27 cellular contexts compared by ENCODE assay signal in genomic region chr6:99407076-99407475, GRCh38. TPM values are rescaled to one million over a fixed set of nuclear protein-coding genes. Genes with fewer than 3 reads are reported as not detected.
"Had no signal": no experiment of that assay in that cellular context is flagged by ENCODE, and none has a peak within 500 bp of the region (broad histone marks: within the 10 kb centered on the region; RNA-seq: fewer than 3 reads in every experiment).

No MANE protein-coding gene starts in this region.

- H3K9me3 ChIP-seq: left lung, lower lobe of right lung, ovary, right atrium auricular region, stomach, testis, thyroid gland, transverse colon, upper lobe of left lung, vagina had no signal

- FAIRE-seq: islet of Langerhans, kidney had no signal

- H3K27me3 Mint-ChIP-seq: naive thymus-derived CD8-positive, alpha-beta T cell; progenitor cell of endocrine pancreas; stimulated activated naive B cell treated with anti-CD40 and anti-IgM and Interleukin-4, amounts not matched to agents 10 μg/mL and 1 μg/mL and 100 μg/mL, for 72 hours had no signal

- H3K4me3 Mint-ChIP-seq: immature natural killer cell; naive thymus-derived CD8-positive, alpha-beta T cell; stimulated activated naive B cell treated with anti-CD40 and anti-IgM and Interleukin-4, amounts not matched to agents 10 μg/mL and 1 μg/mL and 100 μg/mL, for 72 hours had no signal

- H3K36me3 ChIP-seq: ovary had no signal

- DNase-seq: hypothalamus; immature natural killer cell; kidney; left colon; left lung; lower lobe of right lung; mammary epithelial cell; mesenchymal stem cell; naive thymus-derived CD8-positive, alpha-beta T cell; ovary; stimulated activated CD4-positive, alpha-beta T cell treated with anti-CD3 and anti-CD28 coated beads, Interleukin-12 subunit alpha, Interleukin-12 subunit beta, amount 100 ng/mL, for 4 hours; stimulated activated CD4-positive, alpha-beta T cell treated with anti-CD3 and anti-CD28 coated beads, Interleukin-15, amount 100 ng/mL, for 24 hours; stimulated activated CD4-positive, alpha-beta T cell treated with anti-CD3 and anti-CD28 coated beads, Interleukin-2, amount 100 ng/mL, for 24 hours; stimulated activated CD4-positive, alpha-beta T cell treated with anti-CD3 and anti-CD28 coated beads, Interleukin-4, amount 100 ng/mL, for 1 hour; stimulated activated naive B cell treated with anti-CD40 and anti-IgM and Interleukin-4, amounts not matched to agents 10 μg/mL and 1 μg/mL and 100 μg/mL, for 72 hours; stimulated activated naive CD8-positive, alpha-beta T cell treated with anti-CD3 and anti-CD28 coated beads, Interleukin-15, Interleukin-2, amounts not matched to agents 100 U/mL and 50 U/mL, for 24 hours; stomach; testis; thyroid gland; transverse colon; upper lobe of left lung had no signal

- H3K27ac Mint-ChIP-seq: immature natural killer cell; stimulated activated naive B cell treated with anti-CD40 and anti-IgM and Interleukin-4, amounts not matched to agents 10 μg/mL and 1 μg/mL and 100 μg/mL, for 72 hours had no signal

- H3K27me3 ChIP-seq: left lung, ovary, right atrium auricular region, stomach, testis, thyroid gland, transverse colon, upper lobe of left lung, vagina had no signal

- H3K27ac ChIP-seq: left lung, lower lobe of right lung, ovary, right atrium auricular region, skin epidermis, stomach, testis, thyroid gland, transverse colon, upper lobe of left lung, vagina had no signal

- ATAC-seq: left colon; left lung; lower lobe of right lung; naive thymus-derived CD8-positive, alpha-beta T cell; sciatic nerve; stimulated activated naive B cell treated with anti-CD40 and anti-IgM and Interleukin-4, amounts not matched to agents 10 μg/mL and 1 μg/mL and 100 μg/mL, for 72 hours; stimulated activated naive CD8-positive, alpha-beta T cell treated with anti-CD3 and anti-CD28 coated beads, Interleukin-15, Interleukin-2, amounts not matched to agents 100 U/mL and 50 U/mL, for 24 hours had no signal

- H3K4me3 ChIP-seq: left lung, lower lobe of right lung, ovary, right atrium auricular region, skin epidermis, stomach, testis, thyroid gland, transverse colon, upper lobe of left lung, vagina had no signal

- H3K4me1 ChIP-seq: left lung, testis, thyroid gland had no signal

RNA-seq across cellular contexts. Expression of gene FAXC, which starts 57.6 kb away (rescaled TPM):
- total RNA-seq: naive thymus-derived CD8-positive, alpha-beta T cell had no signal
- polyA plus RNA-seq: immature natural killer cell; naive thymus-derived CD8-positive, alpha-beta T cell had no signal
